ENCODE assay signal across 23 cellular contexts in the genomic region with DNA sequence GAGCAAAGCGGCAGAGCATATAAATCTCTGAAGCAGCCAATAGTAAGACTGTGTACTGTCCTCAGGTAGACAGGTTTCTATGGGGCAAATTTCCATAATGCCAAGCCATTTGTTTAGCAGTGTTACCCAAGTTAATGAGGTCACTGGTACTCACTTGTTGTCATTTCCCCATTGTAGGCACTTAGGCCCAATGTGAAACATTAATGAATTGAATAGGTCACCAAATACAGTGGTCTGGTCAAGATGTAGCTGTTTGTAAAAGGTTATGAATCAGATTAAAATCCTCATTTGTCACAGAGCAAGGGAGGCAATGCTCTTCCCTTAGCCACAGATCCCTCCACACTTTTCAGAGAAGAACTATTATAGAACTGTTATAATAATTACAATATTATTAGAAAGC. TPM values are rescaled to one million over a fixed set of nuclear protein-coding genes. Genes with fewer than 3 reads are reported as not detected.
"Had no signal": no experiment of that assay in that cellular context is flagged by ENCODE, and none has a peak within 500 bp of the region (broad histone marks: within the 10 kb centered on the region; RNA-seq: fewer than 3 reads in every experiment).

No MANE protein-coding gene starts in this region.

- DNase-seq: colonic mucosa; cortex of kidney; effector CD8-positive, alpha-beta T cell; effector memory CD8-positive, alpha-beta T cell; endodermal cell; erythroblast; esophagus squamous epithelium; foreskin fibroblast; foreskin melanocyte; heart left ventricle; hypothalamus; immature natural killer cell; islet precursor cell; kidney; kidney glomerular epithelial cell; left cardiac atrium; left lung; left ventricle myocardium superior; lower lobe of right lung; mesenchymal stem cell; mucosa of descending colon; naive B cell had no signal

RNA-seq across cellular contexts. Expression of a gene that starts 27.5 kb away (rescaled TPM):
- total RNA-seq: endodermal cell, left ventricle myocardium superior had no signal

RNA-seq across cellular contexts. Expression of a gene that starts 34.2 kb away (rescaled TPM):
- total RNA-seq: endodermal cell, hepatocyte had no signal
